Comparison of ENCODE assay signal across 8 cellular contexts in the genomic region with DNA sequence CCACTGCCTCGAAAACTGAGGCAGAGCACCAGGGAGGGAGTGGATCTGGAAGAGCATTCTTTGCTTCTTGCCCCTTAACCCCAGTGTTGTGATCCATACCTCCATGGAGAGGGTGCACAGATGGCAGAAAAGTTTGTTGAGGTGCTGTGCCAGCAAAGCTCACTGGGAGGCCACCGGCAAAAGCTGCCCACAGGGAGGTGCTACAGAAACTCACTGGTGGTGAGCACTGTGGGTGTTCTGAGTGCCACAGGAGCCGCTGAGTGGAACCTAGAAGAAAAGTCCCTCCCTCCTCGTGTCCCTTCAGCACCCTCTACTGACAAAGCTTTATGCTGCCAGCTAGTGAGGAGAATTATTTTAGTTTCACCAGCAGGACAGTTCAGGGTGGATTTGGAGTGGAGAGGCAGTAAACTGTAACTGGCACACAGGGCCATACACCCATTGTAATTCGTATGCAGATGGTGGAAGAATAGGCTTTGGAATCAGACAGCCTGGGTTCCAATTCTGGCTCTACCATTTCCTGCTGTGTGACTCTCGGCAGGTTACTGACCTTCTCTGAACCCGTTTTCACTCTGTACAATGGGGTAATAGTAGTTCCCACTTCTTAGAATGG.
DNase-seq lines count a peak whose midpoint lies in the region; ATAC-seq and TF ChIP-seq lines count a peak whose summit lies in the region.

No MANE protein-coding gene starts in this region.

- H3K9me3 ChIP-seq in BE2C (no peaks in the 10 kb centered on the region), osteoblast (ENCODE audit: low read depth, low read length) (no peaks in the 10 kb centered on the region)

- H3K36me3 ChIP-seq in BE2C, result no peaks in the 10 kb centered on the region
- H3K36me3 ChIP-seq in osteoblast (ENCODE audit: insufficient read depth, low read length), result peaks cover 9% of the 10 kb centered on the region

- DNase-seq in BE2C (peak; percentile 54), NOMO-1 (lab: John Stamatoyannopoulos, UW; ENCODE audit: unreplicated experiment in 2 of 2) (peak; percentile 63 to 79), activated T-cell treated with anti-CD3 and anti-CD28 coated beads for 4 hours (peak; percentile 34), fibroblast of pulmonary artery (ENCODE audit: low read depth) (peak; percentile 89), osteoblast (ENCODE audit: insufficient read length, low spot score, missing footprints) (peak; percentile 86), mesenteric fat pad (ENCODE audit: low spot score) (no peak)

- no peaks in the 10 kb centered on the region for H3K4me1 ChIP-seq in BE2C
- peaks cover 22% of the 10 kb centered on the region for H3K4me1 ChIP-seq in osteoblast (ENCODE audit: insufficient read depth, low read length)

- H2AFZ ChIP-seq in osteoblast (ENCODE audit: low read length), result no peak overlapping the region

- no peak overlapping the region for H3K4me2 ChIP-seq in osteoblast (ENCODE audit: insufficient read depth, low read length)

- H4K20me1 ChIP-seq in osteoblast (ENCODE audit: insufficient read depth, low read length), result no peaks in the 10 kb centered on the region

- no peak overlapping the region for H3K27ac ChIP-seq in osteoblast (ENCODE audit: low read depth, low read length)

- TF ChIP-seq CTCF in BE2C (IDR thresholded peaks at IDR 0.05; ENCODE audit: low read depth, low read length), result peak; percentile 66
- TF ChIP-seq CTCF in fibroblast of pulmonary artery (IDR thresholded peaks at IDR 0.05; ENCODE audit: low read length, missing control alignments), result peak; percentile 74
- peak; percentile 89 for TF ChIP-seq CTCF in osteoblast (IDR thresholded peaks at IDR 0.05; ENCODE audit: extremely low read depth, low read depth, low read length)

- H3K4me3 ChIP-seq in BE2C (ENCODE audit: low read depth, low read length) (no peak overlapping the region), fibroblast of pulmonary artery (replicated peaks; ENCODE audit: low read depth, low read length) (no peak overlapping the region), osteoblast (ENCODE audit: insufficient read depth, low read length) (no peak overlapping the region)

- ATAC-seq in GM18867 (IDR thresholded peaks at IDR 0.05; ENCODE audit: unreplicated experiment) (peak; percentile 66), HG03097 (IDR thresholded peaks at IDR 0.05; ENCODE audit: low FRiP score, unreplicated experiment) (peak; percentile 57)

- no peaks in the 10 kb centered on the region for H3K27me3 ChIP-seq in BE2C
- no peaks in the 10 kb centered on the region for H3K27me3 ChIP-seq in osteoblast (ENCODE audit: insufficient read depth, low read length)

- peaks cover 2% of the 10 kb centered on the region for H3K79me2 ChIP-seq in osteoblast (ENCODE audit: insufficient read depth, low read length)
